In genomic region chr2:237572021-237572741, GRCh38 we compare ENCODE assay signal across 7 cellular contexts. TPM values are rescaled to one million over a fixed set of nuclear protein-coding genes. Genes with fewer than 3 reads are reported as not detected.
A peak's percentile ranks its signal among the peaks of the same experiment; 100 is the strongest.
DNase-seq lines count a peak whose midpoint lies in the region; ATAC-seq, FAIRE-seq and TF ChIP-seq lines count a peak whose summit lies in the region.

No MANE protein-coding gene starts in this region.

- TF ChIP-seq CTCF in GM13977 (IDR thresholded peaks at IDR 0.05; ENCODE audit: extremely low read depth, insufficient read depth, missing control alignments) (peak; percentile 96), WI38 (IDR thresholded peaks at IDR 0.05; ENCODE audit: low read depth, low read length) (peak; percentile 97), mammary epithelial cell (conservative IDR thresholded peaks at IDR 0.05 in 1 of 2, IDR thresholded peaks at IDR 0.05 in 1 of 2; ENCODE audit: extremely low read depth in 1 of 2, insufficient read depth in 1 of 2, low read depth in 1 of 2, low read length in 2 of 2) (peak; percentile 76 to 97), keratinocyte (optimal IDR thresholded peaks at IDR 0.05 in 1 of 3, IDR thresholded peaks at IDR 0.05 in 1 of 3, conservative IDR thresholded peaks at IDR 0.05 in 1 of 3; ENCODE audit: extremely low read depth in 1 of 3, insufficient read depth in 2 of 3, low read length in 3 of 3) (peak; percentile 93 to 98 (median 97))

- no TSS peak for BruUV-seq in mammary epithelial cell (replicated peaks; lab: Mats Ljungman, UMichigan)

- peak overlapping the region; percentile 18; the same call in 1 of the 2 replicates for H3K4me3 ChIP-seq in WI38 (ENCODE audit: low read depth, low read length)
- no peak overlapping the region for H3K4me3 ChIP-seq in mammary epithelial cell (replicated peaks in 1 of 3; ENCODE audit: insufficient read depth in 1 of 3, low read depth in 2 of 3, low read length in 3 of 3)
- no peak overlapping the region for H3K4me3 ChIP-seq in keratinocyte (ENCODE audit: control insufficient read depth in 2 of 3, extremely low read depth in 1 of 3, insufficient read depth in 2 of 3, low read depth in 1 of 3, low read length in 3 of 3)

- no peak overlapping the region for H3K9ac ChIP-seq in mammary epithelial cell (ENCODE audit: insufficient read depth, low read length)
- no peak overlapping the region for H3K9ac ChIP-seq in keratinocyte (ENCODE audit: control insufficient read depth, extremely low read depth, insufficient read depth, low read length)

- dilution Hi-C loops in mammary epithelial cell (cut with HindIII; ENCODE audit: low sequenced_read_pairs): no loop called here
- dilution Hi-C loops in keratinocyte (cut with MboI; ENCODE audit: extremely low pct_ligation_motif_present, low sequenced_read_pairs): no loop called here

- peak overlapping the region; percentile 15 for H2AFZ ChIP-seq in mammary epithelial cell (ENCODE audit: low read depth, low read length)
- peak overlapping the region; percentile 63 for H2AFZ ChIP-seq in keratinocyte (ENCODE audit: control insufficient read depth, low read length)

- WGBS in mammary epithelial cell (ENCODE audit: low coverage, missing lambda C conversion rate): 10% methylated on average over 24 of the region's 24 CpGs

- no peaks in the 10 kb centered on the region for H3K9me1 ChIP-seq in keratinocyte (ENCODE audit: control insufficient read depth, extremely low read depth, insufficient read depth, low read length)

- no peaks in the 10 kb centered on the region for H3K9me3 ChIP-seq in mammary epithelial cell (replicated peaks; ENCODE audit: insufficient read depth, low read length)
- H3K9me3 ChIP-seq in keratinocyte (ENCODE audit: control insufficient read depth, low read depth, low read length): no peaks in the 10 kb centered on the region

- H3K4me1 ChIP-seq in mammary epithelial cell (ENCODE audit: insufficient read depth, low read length) (peaks cover 25% of the 10 kb centered on the region), keratinocyte (ENCODE audit: control insufficient read depth, extremely low read depth, insufficient read depth, low read length) (peaks cover 16% of the 10 kb centered on the region)

- intact Hi-C loops in mammary epithelial cell (cut with micrococcal nuclease): loop anchor here (1.0 kb wide), 6 partner anchors 60 to 479 kb away; no protein-coding TSS in a partner anchor

- H4K20me1 ChIP-seq in mammary epithelial cell (ENCODE audit: insufficient read depth, low read length) (no peaks in the 10 kb centered on the region), keratinocyte (ENCODE audit: control insufficient read depth, extremely low read depth, insufficient read depth, low read length) (no peaks in the 10 kb centered on the region)

- peak; percentile 96 for DNase-seq in GM13977 (ENCODE audit: low spot score)
- DNase-seq in NCI-H2171 (lab: John Stamatoyannopoulos, UW): peak; percentile 62
- DNase-seq in mammary epithelial cell: peak; percentile 68
- peak; percentile 45 for DNase-seq in keratinocyte (ENCODE audit: low read depth, low spot score)
- DNase-seq in stimulated activated CD4-positive, alpha-beta T cell treated with anti-CD3 and anti-CD28 coated beads, Interleukin-15, amount 100 ng/mL, for 1 hour (ENCODE audit: low read depth in 1 of 2, low spot score in 1 of 2): peak; percentile 71 to 86

- peak; percentile 54 for ATAC-seq in HG02981 (IDR thresholded peaks at IDR 0.05; ENCODE audit: unreplicated experiment)

- CTCF ChIA-PET in mammary epithelial cell (lab: Charles Lee; ENCODE audit: low non-redundant PET): interaction anchor here (0.6 to 1.1 kb wide), 8 partner anchors 14 to 517 kb away, joined by 3 to 41 read pairs (median 4); no protein-coding TSS in a partner anchor

- H3K36me3 ChIP-seq in mammary epithelial cell (ENCODE audit: insufficient read depth, low read length) (no peaks in the 10 kb centered on the region), keratinocyte (ENCODE audit: control insufficient read depth in 2 of 2, extremely low read depth in 1 of 2, insufficient read depth in 2 of 2, low read length in 2 of 2) (no peaks in the 10 kb centered on the region)

- in situ Hi-C loops in GM13977 (cut with MboI; ENCODE audit: low pct_unique_long_range_greater_than_20kb, low sequenced_read_pairs, unreplicated experiment) (loop anchor here (10.0 kb wide), 1 partner anchor 67 kb away; no protein-coding TSS in a partner anchor), mammary epithelial cell (cut with MboI; ENCODE audit: low sequenced_read_pairs in 2 of 2) (loop anchor here (5.0 to 25.0 kb wide), 3 partner anchors 60 to 410 kb away; partner anchors contain the start of gene COL6A3 (in 1 of the 2))

- peak; percentile 83 for FAIRE-seq in keratinocyte (lab: Jason Lieb, UNC)

- no peak overlapping the region for H3K4me2 ChIP-seq in mammary epithelial cell (ENCODE audit: insufficient read depth, low read depth, low read length)
- peak overlapping the region; percentile 37 for H3K4me2 ChIP-seq in keratinocyte (ENCODE audit: control insufficient read depth, extremely low read depth, insufficient read depth, low read depth, low read length)

- H3K27ac ChIP-seq in mammary epithelial cell (ENCODE audit: insufficient read depth, low read depth, low read length) (no peak overlapping the region), keratinocyte (ENCODE audit: control insufficient read depth, insufficient read depth, low read length) (no peak overlapping the region)

- H3K79me2 ChIP-seq in mammary epithelial cell (ENCODE audit: insufficient read depth, low read length): peaks cover 7% of the 10 kb centered on the region
- H3K79me2 ChIP-seq in keratinocyte (ENCODE audit: control insufficient read depth, insufficient read depth, low read length): no peaks in the 10 kb centered on the region

- H3K27me3 ChIP-seq in mammary epithelial cell (ENCODE audit: insufficient read depth, low read length) (no peaks in the 10 kb centered on the region), keratinocyte (ENCODE audit: control insufficient read depth, extremely low read depth, insufficient read depth, low read length) (no peaks in the 10 kb centered on the region)

RNA-seq across cellular contexts. Expression of gene PRLH, which starts 5.8 kb away (rescaled TPM):
- not detected for total RNA-seq in mammary epithelial cell
- not detected for polyA plus RNA-seq in mammary epithelial cell
- not detected for polyA minus RNA-seq in mammary epithelial cell
- polyA plus RNA-seq in keratinocyte: not detected in 3 replicates
- not detected for polyA plus RNA-seq in keratinocyte (2011; ENCODE audit: low read depth)
- polyA plus RNA-seq in keratinocyte (2011; cell fraction: cytosol; rRNA removed): not detected in 2 replicates
- not detected in 2 replicates for polyA plus RNA-seq in keratinocyte (2011; cell fraction: nucleus; rRNA removed)
- polyA plus RNA-seq in keratinocyte (2012; ENCODE audit: low replicate concordance): not detected in 2 replicates
- not detected in 3 replicates for polyA minus RNA-seq in keratinocyte
- not detected for polyA minus RNA-seq in keratinocyte (2011; cell fraction: cytosol; rRNA and poly(A)+ RNA removed)
- not detected in 2 replicates for polyA minus RNA-seq in keratinocyte (2011; cell fraction: nucleus; rRNA and poly(A)+ RNA removed)

RNA-seq across cellular contexts. Expression of gene RAB17, which starts 18.4 kb away (rescaled TPM):
- 1 to 10 TPM; 7.2 to 8.9 TPM for total RNA-seq in mammary epithelial cell
- polyA plus RNA-seq in mammary epithelial cell: 12.8 TPM
- polyA minus RNA-seq in mammary epithelial cell: 20.4 TPM
- polyA plus RNA-seq in keratinocyte: 1.4 to 3.7 TPM (median 2.4 TPM) in 3 replicates
- polyA plus RNA-seq in keratinocyte (2011; ENCODE audit: low read depth): 0.45 TPM
- 1.2 and 2.1 TPM in 2 replicates for polyA plus RNA-seq in keratinocyte (2011; cell fraction: cytosol; rRNA removed)
- 1.9 and 2.1 TPM in 2 replicates for polyA plus RNA-seq in keratinocyte (2011; cell fraction: nucleus; rRNA removed)
- polyA plus RNA-seq in keratinocyte (2012; ENCODE audit: low replicate concordance): 1.2 and 2.3 TPM in 2 replicates
- 0.92 to 3.0 TPM (median 1.3 TPM) in 3 replicates for polyA minus RNA-seq in keratinocyte
- 4.0 TPM for polyA minus RNA-seq in keratinocyte (2011; cell fraction: cytosol; rRNA and poly(A)+ RNA removed)
- polyA minus RNA-seq in keratinocyte (2011; cell fraction: nucleus; rRNA and poly(A)+ RNA removed): 0.23 and 2.1 TPM in 2 replicates

RNA-seq across cellular contexts. Expression of gene LRRFIP1, which starts 55.2 kb away (rescaled TPM):
- total RNA-seq in mammary epithelial cell: 100 to 1,000 TPM in 1 of 2 donors, 10 to 100 TPM in 1; 69.8 to 188 TPM
- 71.9 TPM for polyA plus RNA-seq in mammary epithelial cell
- 58.4 TPM for polyA minus RNA-seq in mammary epithelial cell
- 69.7 to 115 TPM (median 112 TPM) in 3 replicates for polyA plus RNA-seq in keratinocyte
- polyA plus RNA-seq in keratinocyte (2011; ENCODE audit: low read depth): 305 TPM
- polyA plus RNA-seq in keratinocyte (2011; cell fraction: cytosol; rRNA removed): 67.2 and 85.7 TPM in 2 replicates
- 110 and 143 TPM in 2 replicates for polyA plus RNA-seq in keratinocyte (2011; cell fraction: nucleus; rRNA removed)
- 74.2 and 112 TPM in 2 replicates for polyA plus RNA-seq in keratinocyte (2012; ENCODE audit: low replicate concordance)
- 31.8 to 118 TPM (median 45.0 TPM) in 3 replicates for polyA minus RNA-seq in keratinocyte
- polyA minus RNA-seq in keratinocyte (2011; cell fraction: cytosol; rRNA and poly(A)+ RNA removed): 40.3 TPM
- polyA minus RNA-seq in keratinocyte (2011; cell fraction: nucleus; rRNA and poly(A)+ RNA removed): 62.3 and 149 TPM in 2 replicates

Comparison
In these comparisons a context has a peak if more than half of its experiments do, and no peak if none do; other contexts are left out.
1. DNase-seq: peak in every context shown above with its lines; median percentile 96 in GM13977; 78 in stimulated activated CD4-positive, alpha-beta T cell treated with anti-CD3 and anti-CD28 coated beads, Interleukin-15, amount 100 ng/mL, for 1 hour; 68 in mammary epithelial cell; 62 in NCI-H2171; 45 in keratinocyte.